In the genomic region with DNA sequence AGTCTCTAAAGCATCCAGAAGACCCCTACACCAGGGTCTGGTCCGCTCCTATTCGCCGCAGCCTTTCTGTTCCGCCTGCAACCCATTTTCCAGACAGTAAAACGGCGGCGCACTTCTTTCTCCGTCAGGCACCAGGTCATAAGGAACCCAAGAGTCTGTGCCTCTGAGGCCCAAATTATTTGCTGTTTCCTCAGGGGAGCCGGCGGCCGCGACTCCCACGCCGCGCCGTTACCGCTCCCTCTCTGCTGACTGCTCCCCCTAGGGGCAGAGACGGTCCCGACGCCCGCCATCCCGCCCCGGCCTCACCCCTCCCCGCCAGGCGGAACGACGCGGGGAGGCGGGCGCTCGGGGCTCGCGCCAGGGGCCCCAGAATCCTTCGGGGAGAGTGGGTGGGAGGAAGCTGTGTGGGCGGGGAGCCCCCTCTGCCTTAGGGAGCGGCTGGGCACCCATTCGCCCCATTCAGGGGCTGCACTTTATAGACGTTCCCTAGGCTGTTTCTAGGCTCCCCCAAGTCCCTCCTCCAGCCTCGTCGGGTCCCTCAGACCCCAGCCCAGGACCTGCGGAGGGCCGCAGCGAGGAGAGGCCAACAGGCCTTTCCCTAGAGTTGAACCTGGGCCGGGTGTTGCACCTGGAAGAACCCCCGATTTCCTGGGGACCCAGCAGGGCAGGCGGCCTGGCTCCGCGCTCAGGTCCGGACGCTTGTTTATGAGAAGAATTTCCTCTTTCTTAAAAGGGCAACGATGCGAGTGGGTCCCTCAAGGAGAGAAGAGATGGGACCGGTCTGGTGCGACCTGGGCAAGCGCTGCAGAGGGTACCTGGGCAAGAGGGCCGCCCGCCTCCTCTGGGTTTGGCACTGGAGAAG, we compare ENCODE assay signal across 8 cellular contexts. TPM values are rescaled to one million over a fixed set of nuclear protein-coding genes. Genes with fewer than 3 reads are reported as not detected.
A peak's percentile ranks its signal among the peaks of the same experiment; 100 is the strongest.
DNase-seq lines count a peak whose midpoint lies in the region; ATAC-seq and TF ChIP-seq lines count a peak whose summit lies in the region.

No MANE protein-coding gene starts in this region.

- intact Hi-C loops in Right ventricle myocardium superior (cut with DNase I): loop anchor here (5.0 kb wide), 1 partner anchor 109 kb away; no protein-coding TSS in a partner anchor

- TF ChIP-seq CTCF in GM12872 (IDR thresholded peaks at IDR 0.05; ENCODE audit: insufficient read depth, low read depth, low read length): peak; percentile 76
- peak; percentile 97 for TF ChIP-seq CTCF in parathyroid adenoma (IDR thresholded peaks at IDR 0.05)
- TF ChIP-seq CTCF in tibial nerve (IDR thresholded peaks at IDR 0.05): peak; percentile 85 to 99 (median 98)

- H2AFZ ChIP-seq in parathyroid adenoma: peak overlapping the region; percentile 95

- peak overlapping the region; percentile 95 for H3K27ac ChIP-seq in parathyroid adenoma
- peak overlapping the region; percentile 96 to 100 (median 98) for H3K27ac ChIP-seq in tibial nerve

- H3K27me3 ChIP-seq in parathyroid adenoma (ENCODE audit: control insufficient read depth, insufficient read depth, low read length): no peaks in the 10 kb centered on the region
- H3K27me3 ChIP-seq in tibial nerve: no peaks in the 10 kb centered on the region

- DNase-seq in NCI-H1105 treated with DMSO at 0.1 percent for 48 hours (lab: John Stamatoyannopoulos, UW): peak; percentile 89
- DNase-seq in SKM-1 treated with dmso at 0.1 percent for 144 hours (lab: John Stamatoyannopoulos, UW; ENCODE audit: unreplicated experiment): peak; percentile 95
- DNase-seq in activated naive CD8-positive, alpha-beta T cell treated with anti-CD3 and anti-CD28 coated beads, Interleukin-2, amount 50 U/mL, for 16 hours (ENCODE audit: low read depth, low spot score): peak; percentile 79
- DNase-seq in Right ventricle myocardium superior: peak; percentile 95
- peak; percentile 80 to 82 for DNase-seq in tibial nerve (ENCODE audit: low spot score in 2 of 2)

- H3K9ac ChIP-seq in parathyroid adenoma: peak overlapping the region; percentile 47

- peak; percentile 66 to 99 for TF ChIP-seq EP300 in tibial nerve (IDR thresholded peaks at IDR 0.05)

- H3K79me2 ChIP-seq in parathyroid adenoma: no peaks in the 10 kb centered on the region

- ATAC-seq in HG02759 (IDR thresholded peaks at IDR 0.05; ENCODE audit: unreplicated experiment): peak; percentile 52
- peak; percentile 69 for ATAC-seq in Right ventricle myocardium superior (ENCODE audit: poor library complexity)

- H3K4me3 ChIP-seq in parathyroid adenoma (ENCODE audit: low read depth, low read length): peak overlapping the region; percentile 99
- H3K4me3 ChIP-seq in tibial nerve: peak overlapping the region; percentile 72 to 98 (median 88)

- WGBS in tibial nerve, 2 donors: 0 to 2% methylated on average over 21 to 32 of the region's 57 CpGs

- TF ChIP-seq POLR2A in tibial nerve (IDR thresholded peaks at IDR 0.05): peak in 1 of 2 donors; percentile 67

- H3K9me3 ChIP-seq in parathyroid adenoma (ENCODE audit: control insufficient read depth, low read length) (no peaks in the 10 kb centered on the region), tibial nerve (no peaks in the 10 kb centered on the region)

- peak overlapping the region; percentile 99 for H3K4me2 ChIP-seq in parathyroid adenoma (ENCODE audit: low read length)

- H3K36me3 ChIP-seq in parathyroid adenoma (ENCODE audit: control insufficient read depth, insufficient read depth, low read length) (no peaks in the 10 kb centered on the region), tibial nerve (no peaks in the 10 kb centered on the region)

- H3K4me1 ChIP-seq in parathyroid adenoma (peaks cover 3% of the 10 kb centered on the region), tibial nerve (peaks cover 0 to 27% (median 21%) of the 10 kb centered on the region in 4 donors)

RNA-seq across cellular contexts. Expression of a gene that starts 3.6 kb away (rescaled TPM):
- 85.1 TPM for total RNA-seq in Right ventricle myocardium superior
- 100 to 1,000 TPM; 122 to 164 (median 140) TPM for total RNA-seq in tibial nerve

RNA-seq across cellular contexts. Expression of a gene that starts 14.0 kb away (rescaled TPM):
- total RNA-seq in Right ventricle myocardium superior (4.4 TPM), tibial nerve (100 to 1,000 TPM in 1 of 4 donors, 10 to 100 TPM in 3; 19.0 to 213 (median 52.9) TPM)

RNA-seq across cellular contexts. Expression of a gene that starts 22.9 kb away (rescaled TPM):
- total RNA-seq in Right ventricle myocardium superior: not detected
- not detected for total RNA-seq in tibial nerve

RNA-seq across cellular contexts. Expression of a gene that starts 39.4 kb away (rescaled TPM):
- total RNA-seq in Right ventricle myocardium superior (not detected), tibial nerve (not detected)

Comparison
In these comparisons a context has a peak if more than half of its experiments do, and no peak if none do; other contexts are left out.
1. Peak in every context shown above with its lines: DNase-seq, ATAC-seq, H3K4me3 ChIP-seq and H3K27ac ChIP-seq.